ENCODE assay signal across 1 cellular context in genomic region chr1:16896316-16897065, GRCh38.
TF ChIP-seq lines count a peak whose summit lies in the region.

No MANE protein-coding gene starts in this region.

TF ChIP-seq in GM12878, 131 proteins besides CTCF, POLR2A, EP300 and RAD21:
- TF ChIP-seq RELB (IDR thresholded peaks at IDR 0.05; ENCODE audit: low read depth) (0 out of 2 replicates have a peak, but pooled peaks have one; percentile 43), BACH1 (IDR thresholded peaks at IDR 0.05; ENCODE audit: borderline replicate concordance) (0 out of 2 replicates have a peak, but pooled peaks have one; percentile 59), IKZF2 (IDR thresholded peaks at IDR 0.05) (peak; percentile 86 to 87; a peak in 2 of 4 replicates), POLR2AphosphoS5 (IDR thresholded peaks at IDR 0.05; ENCODE audit: low read length) (peak; percentile 84), TAF1 (IDR thresholded peaks at IDR 0.05; ENCODE audit: borderline replicate concordance, low read depth, low read length) (peak; percentile 5; the same call in 1 of the 2 replicates), ZBTB11 (CRISPR knock-in tag; IDR thresholded peaks at IDR 0.05) (peak; percentile 39; the same call in 1 of the 2 replicates), IKZF1 (conservative IDR thresholded peaks at IDR 0.05) (peak; percentile 74), YY1 (IDR thresholded peaks at IDR 0.05; ENCODE audit: low read depth, low read length) (peak; percentile 71), EED (IDR thresholded peaks at IDR 0.05; ENCODE audit: low read depth) (peak; percentile 72; the same call in 1 of the 2 replicates)
